Comparison of ENCODE assay signal across 9 cellular contexts in genomic region chr3:149783576-149783975, GRCh38. TPM values are rescaled to one million over a fixed set of nuclear protein-coding genes. Genes with fewer than 3 reads are reported as not detected.
DNase-seq lines count a peak whose midpoint lies in the region; ATAC-seq and TF ChIP-seq lines count a peak whose summit lies in the region.
"Had no signal": no experiment of that assay in that cellular context is flagged by ENCODE, and none has a peak within 500 bp of the region (broad histone marks: within the 10 kb centered on the region; RNA-seq: fewer than 3 reads in every experiment).

No MANE protein-coding gene starts in this region.

- CTCF ChIA-PET in OCI-LY7 (lab: Charles Lee; ENCODE audit: unreplicated experiment): no interaction called here

- no peaks in the 10 kb centered on the region for H3K27me3 ChIP-seq in transverse colon
- H3K27me3 ChIP-seq: suprapubic skin had no signal

- no peak for TF ChIP-seq POLR2A in transverse colon (IDR thresholded peaks at IDR 0.05)

- H3K36me3 ChIP-seq in OCI-LY7 (ENCODE audit: insufficient read depth, low read length) (no peaks in the 10 kb centered on the region), transverse colon (no peaks in the 10 kb centered on the region)
- H3K36me3 ChIP-seq: suprapubic skin had no signal

- TF ChIP-seq EP300 in transverse colon (IDR thresholded peaks at IDR 0.05; ENCODE audit: low read depth): no peak

- no peaks in the 10 kb centered on the region for H3K79me2 ChIP-seq in OCI-LY7 (ENCODE audit: insufficient read depth, low read depth, low read length)

- peaks cover 14% of the 10 kb centered on the region for H3K4me1 ChIP-seq in OCI-LY7 (ENCODE audit: insufficient read depth, low read length, poor library complexity, severe bottlenecking)
- no peaks in the 10 kb centered on the region for H3K4me1 ChIP-seq in transverse colon
- H3K4me1 ChIP-seq: suprapubic skin had no signal

- H3K27ac ChIP-seq in OCI-LY7 (ENCODE audit: low read depth, low read length, poor library complexity, severe bottlenecking) (no peak overlapping the region), epithelial cell of prostate (peak overlapping the region; percentile 71), transverse colon (no peak overlapping the region)
- H3K27ac ChIP-seq: suprapubic skin had no signal

- intact Hi-C loops in OCI-LY7 (cut with micrococcal nuclease; ENCODE audit: unreplicated experiment) (no loop called here), transverse colon (cut with DNase I; ENCODE audit: low total_unique reads) (no loop called here)

- no peak for ATAC-seq in GM21529 (IDR thresholded peaks at IDR 0.05; ENCODE audit: unreplicated experiment)

- H3K9me2 ChIP-seq in OCI-LY7 (ENCODE audit: insufficient read depth, low read length): no peaks in the 10 kb centered on the region

- BruUV-seq in OCI-LY7 (replicated peaks; lab: Mats Ljungman, UMichigan): no TSS peak

- in situ Hi-C loops in G401 (cut with HindIII; ENCODE audit: low sequenced_read_pairs) (no loop called here), transverse colon (cut with MboI; ENCODE audit: low pct_ligation_motif_present in 1 of 4, low pct_unique_long_range_greater_than_20kb in 1 of 4, low sequenced_read_pairs in 3 of 4) (no loop called here)

- H2AFZ ChIP-seq in OCI-LY7 (ENCODE audit: low read length): peak overlapping the region; percentile 40; the same call in 1 of the 2 replicates

- H3K9me3 ChIP-seq in OCI-LY7 (ENCODE audit: low read length) (no peaks in the 10 kb centered on the region), transverse colon (no peaks in the 10 kb centered on the region)
- H3K9me3 ChIP-seq: suprapubic skin had no signal

- H3K4me2 ChIP-seq in OCI-LY7 (ENCODE audit: low read length): no peak overlapping the region

- POLR2A ChIA-PET in OCI-LY7 (lab: Charles Lee): interaction anchor here (0.7 to 1.5 kb wide), 2 partner anchors 8 to 31 kb away, joined by 3 to 4 read pairs; partner anchors contain the start of gene ANKUB1

- H3K4me3 ChIP-seq in OCI-LY7 (ENCODE audit: low read depth, low read length, poor library complexity, severe bottlenecking) (no peak overlapping the region), transverse colon (no peak overlapping the region)
- H3K4me3 ChIP-seq: suprapubic skin had no signal

- DNase-seq in G401 (ENCODE audit: low spot score): peak; percentile 55
- no peak for DNase-seq in OCI-LY7 (ENCODE audit: low spot score)
- DNase-seq in epithelial cell of prostate (ENCODE audit: low read depth, low spot score): no peak
- DNase-seq in renal cortical epithelial cell (ENCODE audit: low read depth): peak; percentile 89
- DNase-seq in T1000 (lab: John Stamatoyannopoulos, UW): no peak
- DNase-seq in DMS153 treated with DMSO at 0.1 percent for 48 hours (lab: John Stamatoyannopoulos, UW; ENCODE audit: unreplicated experiment): no peak
- DNase-seq in transverse colon: no peak

- no peaks in the 10 kb centered on the region for H4K20me1 ChIP-seq in OCI-LY7 (ENCODE audit: insufficient read depth, low read length)

- TF ChIP-seq CTCF in OCI-LY7 (conservative IDR thresholded peaks at IDR 0.05; ENCODE audit: low read length) (no peak), transverse colon (IDR thresholded peaks at IDR 0.05) (no peak)

RNA-seq across cellular contexts. Expression of gene ANKUB1, which starts 8.8 kb away (rescaled TPM):
- not detected in 2 replicates for total RNA-seq in G401 (2014; rRNA removed; shearing (Covaris generic))
- not detected in 2 replicates for total RNA-seq in OCI-LY7 (2014; rRNA removed; shearing (Covaris generic))
- total RNA-seq in OCI-LY7 (2022): not detected in 2 replicates
- total RNA-seq in renal cortical epithelial cell: not detected in 2 replicates
- total RNA-seq in transverse colon: not detected
- total RNA-seq: suprapubic skin had no signal

RNA-seq across cellular contexts. Expression of gene RNF13, which starts 29.4 kb away (rescaled TPM):
- total RNA-seq in G401 (2014; rRNA removed; shearing (Covaris generic)): 80.7 and 94.5 TPM in 2 replicates
- 16.1 and 26.2 TPM in 2 replicates for total RNA-seq in OCI-LY7 (2014; rRNA removed; shearing (Covaris generic))
- 37.3 and 48.5 TPM in 2 replicates for total RNA-seq in OCI-LY7 (2022)
- 75.2 and 101 TPM in 2 replicates for total RNA-seq in renal cortical epithelial cell
- 10 to 100 TPM; 18.3 to 68.6 (median 42.8) TPM for total RNA-seq in transverse colon

RNA-seq across cellular contexts. Expression of gene COMMD2, which starts 31.3 kb away (rescaled TPM):
- 37.3 and 78.2 TPM in 2 replicates for total RNA-seq in G401 (2014; rRNA removed; shearing (Covaris generic))
- 24.9 and 27.2 TPM in 2 replicates for total RNA-seq in OCI-LY7 (2014; rRNA removed; shearing (Covaris generic))
- 47.1 and 48.9 TPM in 2 replicates for total RNA-seq in OCI-LY7 (2022)
- total RNA-seq in renal cortical epithelial cell: 47.6 and 54.2 TPM in 2 replicates
- 10 to 100 TPM; 11.3 to 20.2 (median 16.1) TPM for total RNA-seq in transverse colon

Comparison
In these comparisons a context has a peak if more than half of its experiments do, and no peak if none do; other contexts are left out.
1. DNase-seq: peak in G401 (single experiment) and renal cortical epithelial cell (single experiment); none in OCI-LY7 (single experiment), epithelial cell of prostate (single experiment), T1000 (single experiment), DMS153 treated with DMSO at 0.1 percent for 48 hours (single experiment) and transverse colon (single experiment).